ENCODE assay signal across 1 cellular context in genomic region chr21:32520885-32521735, GRCh38.
A peak's percentile ranks its signal among the peaks of the same experiment; 100 is the strongest.
TF ChIP-seq lines count a peak whose summit lies in the region.

No MANE protein-coding gene starts in this region.

TF ChIP-seq in HEK293, 187 proteins besides CTCF, POLR2A, EP300 and RAD21 (continued from another document and continues in another):
- TF ChIP-seq ZNF362 (tag by site-specific recombination; IDR thresholded peaks at IDR 0.05), result no peak
- no peak for TF ChIP-seq BCL11B (tag by site-specific recombination; IDR thresholded peaks at IDR 0.05; ENCODE audit: low read depth)
- peak; percentile 79; the same call in 1 of the 2 replicates for TF ChIP-seq ZNF660 (tag by site-specific recombination; IDR thresholded peaks at IDR 0.05)
- TF ChIP-seq ZBTB1 (tag by site-specific recombination; IDR thresholded peaks at IDR 0.05), result no peak
- TF ChIP-seq ZNF426 (tag by site-specific recombination; IDR thresholded peaks at IDR 0.05), result no peak
- no peak for TF ChIP-seq KLF7 (tag by site-specific recombination; IDR thresholded peaks at IDR 0.05; ENCODE audit: borderline replicate concordance)
- TF ChIP-seq ZNF433 (tag by site-specific recombination; IDR thresholded peaks at IDR 0.05; ENCODE audit: low read depth), result no peak
- TF ChIP-seq ZNF202 (tag by site-specific recombination; IDR thresholded peaks at IDR 0.05; ENCODE audit: borderline replicate concordance), result no peak
- no peak for TF ChIP-seq ZSCAN5A (tag by site-specific recombination; IDR thresholded peaks at IDR 0.05)
- peak; percentile 32 for TF ChIP-seq ZNF366 (tag by site-specific recombination; conservative IDR thresholded peaks at IDR 0.05)
- TF ChIP-seq ZNF707 (tag by site-specific recombination; IDR thresholded peaks at IDR 0.05), result no peak
- TF ChIP-seq, protein P1, sequence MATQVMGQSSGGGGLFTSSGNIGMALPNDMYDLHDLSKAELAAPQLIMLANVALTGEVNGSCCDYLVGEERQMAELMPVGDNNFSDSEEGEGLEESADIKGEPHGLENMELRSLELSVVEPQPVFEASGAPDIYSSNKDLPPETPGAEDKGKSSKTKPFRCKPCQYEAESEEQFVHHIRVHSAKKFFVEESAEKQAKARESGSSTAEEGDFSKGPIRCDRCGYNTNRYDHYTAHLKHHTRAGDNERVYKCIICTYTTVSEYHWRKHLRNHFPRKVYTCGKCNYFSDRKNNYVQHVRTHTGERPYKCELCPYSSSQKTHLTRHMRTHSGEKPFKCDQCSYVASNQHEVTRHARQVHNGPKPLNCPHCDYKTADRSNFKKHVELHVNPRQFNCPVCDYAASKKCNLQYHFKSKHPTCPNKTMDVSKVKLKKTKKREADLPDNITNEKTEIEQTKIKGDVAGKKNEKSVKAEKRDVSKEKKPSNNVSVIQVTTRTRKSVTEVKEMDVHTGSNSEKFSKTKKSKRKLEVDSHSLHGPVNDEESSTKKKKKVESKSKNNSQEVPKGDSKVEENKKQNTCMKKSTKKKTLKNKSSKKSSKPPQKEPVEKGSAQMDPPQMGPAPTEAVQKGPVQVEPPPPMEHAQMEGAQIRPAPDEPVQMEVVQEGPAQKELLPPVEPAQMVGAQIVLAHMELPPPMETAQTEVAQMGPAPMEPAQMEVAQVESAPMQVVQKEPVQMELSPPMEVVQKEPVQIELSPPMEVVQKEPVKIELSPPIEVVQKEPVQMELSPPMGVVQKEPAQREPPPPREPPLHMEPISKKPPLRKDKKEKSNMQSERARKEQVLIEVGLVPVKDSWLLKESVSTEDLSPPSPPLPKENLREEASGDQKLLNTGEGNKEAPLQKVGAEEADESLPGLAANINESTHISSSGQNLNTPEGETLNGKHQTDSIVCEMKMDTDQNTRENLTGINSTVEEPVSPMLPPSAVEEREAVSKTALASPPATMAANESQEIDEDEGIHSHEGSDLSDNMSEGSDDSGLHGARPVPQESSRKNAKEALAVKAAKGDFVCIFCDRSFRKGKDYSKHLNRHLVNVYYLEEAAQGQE (tag by site-specific recombination; IDR thresholded peaks at IDR 0.05), result no peak
- no peak for TF ChIP-seq ZSCAN30 (tag by site-specific recombination; IDR thresholded peaks at IDR 0.05)
- TF ChIP-seq ZNF140 (tag by site-specific recombination; IDR thresholded peaks at IDR 0.05), result no peak
- no peak for TF ChIP-seq ZNF837 (tag by site-specific recombination; IDR thresholded peaks at IDR 0.05)
- TF ChIP-seq ZNF175 (tag by site-specific recombination; IDR thresholded peaks at IDR 0.05), result no peak
- 0 out of 2 replicates have a peak, but pooled peaks have one; percentile 19 for TF ChIP-seq SP7 (tag by site-specific recombination; IDR thresholded peaks at IDR 0.05)
- TF ChIP-seq INSM2 (tag by site-specific recombination; IDR thresholded peaks at IDR 0.05), result no peak
- TF ChIP-seq ZNF571 (tag by site-specific recombination; IDR thresholded peaks at IDR 0.05), result no peak
- peak; percentile 76 for TF ChIP-seq OSR2 (tag by site-specific recombination; IDR thresholded peaks at IDR 0.05)
- no peak for TF ChIP-seq ZNF404 (tag by site-specific recombination; IDR thresholded peaks at IDR 0.05)
- TF ChIP-seq ZNF2 (tag by site-specific recombination; IDR thresholded peaks at IDR 0.05), result no peak
- 0 out of 2 replicates have a peak, but pooled peaks have one; percentile 47 for TF ChIP-seq ZEB2 (tag by site-specific recombination; IDR thresholded peaks at IDR 0.05)
- TF ChIP-seq ZNF214 (tag by site-specific recombination; IDR thresholded peaks at IDR 0.05; ENCODE audit: borderline replicate concordance), result no peak
- no peak for TF ChIP-seq ZNF664 (tag by site-specific recombination; IDR thresholded peaks at IDR 0.05)
- TF ChIP-seq, protein P2, sequence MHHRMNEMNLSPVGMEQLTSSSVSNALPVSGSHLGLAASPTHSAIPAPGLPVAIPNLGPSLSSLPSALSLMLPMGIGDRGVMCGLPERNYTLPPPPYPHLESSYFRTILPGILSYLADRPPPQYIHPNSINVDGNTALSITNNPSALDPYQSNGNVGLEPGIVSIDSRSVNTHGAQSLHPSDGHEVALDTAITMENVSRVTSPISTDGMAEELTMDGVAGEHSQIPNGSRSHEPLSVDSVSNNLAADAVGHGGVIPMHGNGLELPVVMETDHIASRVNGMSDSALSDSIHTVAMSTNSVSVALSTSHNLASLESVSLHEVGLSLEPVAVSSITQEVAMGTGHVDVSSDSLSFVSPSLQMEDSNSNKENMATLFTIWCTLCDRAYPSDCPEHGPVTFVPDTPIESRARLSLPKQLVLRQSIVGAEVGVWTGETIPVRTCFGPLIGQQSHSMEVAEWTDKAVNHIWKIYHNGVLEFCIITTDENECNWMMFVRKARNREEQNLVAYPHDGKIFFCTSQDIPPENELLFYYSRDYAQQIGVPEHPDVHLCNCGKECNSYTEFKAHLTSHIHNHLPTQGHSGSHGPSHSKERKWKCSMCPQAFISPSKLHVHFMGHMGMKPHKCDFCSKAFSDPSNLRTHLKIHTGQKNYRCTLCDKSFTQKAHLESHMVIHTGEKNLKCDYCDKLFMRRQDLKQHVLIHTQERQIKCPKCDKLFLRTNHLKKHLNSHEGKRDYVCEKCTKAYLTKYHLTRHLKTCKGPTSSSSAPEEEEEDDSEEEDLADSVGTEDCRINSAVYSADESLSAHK (tag by site-specific recombination; IDR thresholded peaks at IDR 0.05), result no peak
- no peak for TF ChIP-seq ZNF558 (tag by site-specific recombination; IDR thresholded peaks at IDR 0.05)
- TF ChIP-seq MZF1 (tag by site-specific recombination; IDR thresholded peaks at IDR 0.05; ENCODE audit: borderline replicate concordance), result no peak
- peak; percentile 78 for TF ChIP-seq GLIS1 (tag by site-specific recombination; IDR thresholded peaks at IDR 0.05)
- TF ChIP-seq KLF16 (tag by site-specific recombination; IDR thresholded peaks at IDR 0.05), result no peak
- no peak for TF ChIP-seq TRIM28 (IDR thresholded peaks at IDR 0.05; ENCODE audit: borderline replicate concordance, low read length)
- TF ChIP-seq ZNF350 (tag by site-specific recombination; IDR thresholded peaks at IDR 0.05), result no peak
- no peak for TF ChIP-seq SCRT1 (tag by site-specific recombination; IDR thresholded peaks at IDR 0.05; ENCODE audit: borderline replicate concordance)
- 0 out of 2 replicates have a peak, but pooled peaks have one; percentile 3 for TF ChIP-seq ZNF146 (tag by site-specific recombination; IDR thresholded peaks at IDR 0.05)
- no peak for TF ChIP-seq ZNF510 (tag by site-specific recombination; IDR thresholded peaks at IDR 0.05; ENCODE audit: insufficient replicate concordance)
- no peak for TF ChIP-seq ZNF416 (tag by site-specific recombination; IDR thresholded peaks at IDR 0.05)
- TF ChIP-seq, protein P3, sequence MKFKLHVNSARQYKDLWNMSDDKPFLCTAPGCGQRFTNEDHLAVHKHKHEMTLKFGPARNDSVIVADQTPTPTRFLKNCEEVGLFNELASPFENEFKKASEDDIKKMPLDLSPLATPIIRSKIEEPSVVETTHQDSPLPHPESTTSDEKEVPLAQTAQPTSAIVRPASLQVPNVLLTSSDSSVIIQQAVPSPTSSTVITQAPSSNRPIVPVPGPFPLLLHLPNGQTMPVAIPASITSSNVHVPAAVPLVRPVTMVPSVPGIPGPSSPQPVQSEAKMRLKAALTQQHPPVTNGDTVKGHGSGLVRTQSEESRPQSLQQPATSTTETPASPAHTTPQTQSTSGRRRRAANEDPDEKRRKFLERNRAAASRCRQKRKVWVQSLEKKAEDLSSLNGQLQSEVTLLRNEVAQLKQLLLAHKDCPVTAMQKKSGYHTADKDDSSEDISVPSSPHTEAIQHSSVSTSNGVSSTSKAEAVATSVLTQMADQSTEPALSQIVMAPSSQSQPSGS (tag by site-specific recombination; IDR thresholded peaks at IDR 0.05; ENCODE audit: low read depth), result peak; percentile 83
- TF ChIP-seq ZNF548 (tag by site-specific recombination; IDR thresholded peaks at IDR 0.05), result no peak
- TF ChIP-seq ZNF623 (tag by site-specific recombination; IDR thresholded peaks at IDR 0.05), result 0 out of 2 replicates have a peak, but pooled peaks have one; percentile 5
- TF ChIP-seq ZNF48 (tag by site-specific recombination; IDR thresholded peaks at IDR 0.05), result no peak
- TF ChIP-seq ELK4 (IDR thresholded peaks at IDR 0.05; ENCODE audit: borderline replicate concordance, low read depth, low read length), result no peak
- TF ChIP-seq GLI2 (tag by site-specific recombination; IDR thresholded peaks at IDR 0.05; ENCODE audit: borderline replicate concordance, low read depth), result no peak
- TF ChIP-seq ZNF114 (tag by site-specific recombination; IDR thresholded peaks at IDR 0.05), result no peak
- TF ChIP-seq PRDM10 (tag by site-specific recombination; IDR thresholded peaks at IDR 0.05), result 0 out of 2 replicates have a peak, but pooled peaks have one; percentile 13
- TF ChIP-seq ZNF629 (tag by site-specific recombination; IDR thresholded peaks at IDR 0.05), result peak; percentile 97
- no peak for TF ChIP-seq ZNF311 (tag by site-specific recombination; IDR thresholded peaks at IDR 0.05; ENCODE audit: borderline replicate concordance)
- TF ChIP-seq KLF1 (tag by site-specific recombination; IDR thresholded peaks at IDR 0.05), result 0 out of 2 replicates have a peak, but pooled peaks have one; percentile 28
